Comparison of ENCODE assay signal across 8 cellular contexts in genomic region chr4:15654556-15655222, GRCh38. TPM values are rescaled to one million over a fixed set of nuclear protein-coding genes. Genes with fewer than 3 reads are reported as not detected.
A peak's percentile ranks its signal among the peaks of the same experiment; 100 is the strongest.
DNase-seq lines count a peak whose midpoint lies in the region; ATAC-seq lines count a peak whose summit lies in the region.

No MANE protein-coding gene starts in this region.

- DNase-seq in GM03348 (ENCODE audit: low spot score), result peak; percentile 62
- DNase-seq in Jurkat, Clone E6-1 (ENCODE audit: low read depth, low spot score), result no peak
- peak; percentile 19 for DNase-seq in activated CD4-positive, alpha-beta T cell treated with anti-CD3 and anti-CD28 coated beads for 1 hour
- DNase-seq in effector CD8-positive, alpha-beta T cell (lab: John Stamatoyannopoulos, UW), result peak; percentile 24
- peak; percentile 91 for DNase-seq in mesenteric fat pad (ENCODE audit: low spot score)
- peak; percentile 2 to 5 for DNase-seq in stimulated activated CD8-positive, alpha-beta memory T cell treated with anti-CD3 and anti-CD28 coated beads, Interleukin-4, amount 100 ng/mL, for 1 hour (ENCODE audit: low read depth in 2 of 2, low spot score in 1 of 2)
- no peak for DNase-seq in OCI-M2 (lab: John Stamatoyannopoulos, UW; ENCODE audit: unreplicated experiment)

- peak overlapping the region; percentile 66 for H3K4me3 ChIP-seq in Jurkat, Clone E6-1 (ENCODE audit: low read length)

- ATAC-seq in GM21737 (IDR thresholded peaks at IDR 0.05; ENCODE audit: unreplicated experiment), result peak; percentile 42

RNA-seq across cellular contexts. Expression of gene FBXL5, which starts 0.5 kb away (rescaled TPM):
- 33.2 TPM for polyA plus RNA-seq in Jurkat, Clone E6-1 (2012; ENCODE audit: insufficient read depth, insufficient read length)
- 124 TPM for total RNA-seq in mesenteric fat pad

RNA-seq across cellular contexts. Expression of gene FAM200B, which starts 26.9 kb away (rescaled TPM):
- polyA plus RNA-seq in Jurkat, Clone E6-1 (2012; ENCODE audit: insufficient read depth, insufficient read length), result 30.7 TPM
- total RNA-seq in mesenteric fat pad, result 32.9 TPM

RNA-seq across cellular contexts. Expression of gene BST1, which starts 48.2 kb away (rescaled TPM):
- polyA plus RNA-seq in Jurkat, Clone E6-1 (2012; ENCODE audit: insufficient read depth, insufficient read length), result 6.9 TPM
- 21.8 TPM for total RNA-seq in mesenteric fat pad

Comparison
In these comparisons a context has a peak if more than half of its experiments do, and no peak if none do; other contexts are left out.
1. DNase-seq: peak in GM03348 (single experiment), activated CD4-positive, alpha-beta T cell treated with anti-CD3 and anti-CD28 coated beads for 1 hour (single experiment), effector CD8-positive, alpha-beta T cell (single experiment), mesenteric fat pad (single experiment) and stimulated activated CD8-positive, alpha-beta memory T cell treated with anti-CD3 and anti-CD28 coated beads, Interleukin-4, amount 100 ng/mL, for 1 hour (2 of 2); none in Jurkat, Clone E6-1 (single experiment) and OCI-M2 (single experiment).